In genomic region chr2:212957184-212957583, GRCh38 we compare ENCODE assay signal across 16 cellular contexts.
DNase-seq lines count a peak whose midpoint lies in the region; ATAC-seq and TF ChIP-seq lines count a peak whose summit lies in the region.
"Had no signal": no experiment of that assay in that cellular context is flagged by ENCODE, and none has a peak within 500 bp of the region (broad histone marks: within the 10 kb centered on the region; RNA-seq: fewer than 3 reads in every experiment).

No MANE protein-coding gene starts in this region.

- CTCF ChIA-PET in SK-N-SH (lab: Yijun Ruan, JAX): interaction anchor here (1.0 to 1.1 kb wide), 2 partner anchors 22 to 191 kb away, joined by 3 read pairs; no protein-coding TSS in a partner anchor
- CTCF ChIA-PET in T-cell (lab: Charles Lee): no interaction called here

- no peak overlapping the region for H3K18ac ChIP-seq in H9 (ENCODE audit: insufficient read length, low read depth, low read length)

- H3K4ac ChIP-seq in H9 (ENCODE audit: low read depth, low read length): no peak overlapping the region

- ATAC-seq in SK-N-SH treated with all-trans-retinoic acid at 6 μM for 48 hours (no peak), T-cell (replicated peaks in 1 of 4) (no peak)
- no peak for ATAC-seq in stimulated activated memory B cell treated with anti-CD40 and anti-IgM and Interleukin-4, amounts not matched to agents 10 μg/mL and 1 μg/mL and 100 μg/mL, for 72 hours
- ATAC-seq: GM12878 had no signal

- no peak overlapping the region for H2BK20ac ChIP-seq in H9 (ENCODE audit: low read depth, low read length, poor library complexity, severe bottlenecking)

- POLR2A ChIA-PET in SK-N-SH (lab: Yijun Ruan, JAX): no interaction called here
- POLR2A ChIA-PET in T-cell (lab: Charles Lee): interaction anchor here in 1 of 2 donors (1.2 kb wide), 1 partner anchor 188 kb away, joined by 3 read pairs; no protein-coding TSS in a partner anchor

- no peaks in the 10 kb centered on the region for H3K79me1 ChIP-seq in H9 (ENCODE audit: insufficient read depth, low read depth, low read length, poor library complexity, severe bottlenecking)

- H3F3A ChIP-seq in SK-N-SH (replicated peaks; ENCODE audit: insufficient read depth): no peaks in the 10 kb centered on the region

- H2AFZ ChIP-seq in SK-N-SH (ENCODE audit: low read depth) (peak overlapping the region; percentile 36; the same call in 1 of the 2 replicates), H9 (ENCODE audit: low read length) (no peak overlapping the region)

- H3K9me2 ChIP-seq in SK-N-SH: no peaks in the 10 kb centered on the region

- H2BK12ac ChIP-seq in H9 (ENCODE audit: insufficient read length, low read depth, low read length): no peak overlapping the region

- no peak for DNase-seq in SK-N-SH
- DNase-seq in T-cell: no peak
- DNase-seq in coronary artery (ENCODE audit: low spot score): no peak
- no peak for DNase-seq in H9
- DNase-seq in activated CD4-positive, alpha-beta T cell treated with anti-CD3 and anti-CD28 coated beads, Interleukin-2, amount 50 U/mL, for 1 hour: no peak
- DNase-seq: 8988T, gastrocnemius medialis, lower lobe of right lung, NCI-H2081 treated with DMSO at 0.1 percent for 48 hours, retina had no signal

- no peak overlapping the region for H2BK15ac ChIP-seq in H9 (ENCODE audit: low read depth, low read length)

- H3K4me1 ChIP-seq in SK-N-SH (ENCODE audit: control insufficient read depth in 1 of 2, insufficient read depth in 2 of 2, low read depth in 1 of 2, low read length in 1 of 2): peaks cover 2 to 3% of the 10 kb centered on the region in 2 experiments; a peak in 2 of 4 replicates
- H3K4me1 ChIP-seq in skeletal muscle satellite cell (ENCODE audit: control insufficient read depth, insufficient read depth, low read length): peaks cover 24% of the 10 kb centered on the region
- H3K4me1 ChIP-seq in H9 (ENCODE audit: insufficient read depth, low read length): peaks cover 8% of the 10 kb centered on the region; the same call in 1 of the 2 replicates

- no peak overlapping the region for H4K8ac ChIP-seq in H9 (replicated peaks; ENCODE audit: insufficient read length, low read depth, low read length)

- H3K79me2 ChIP-seq in SK-N-SH (ENCODE audit: insufficient read depth) (no peaks in the 10 kb centered on the region), H9 (ENCODE audit: insufficient read depth, low read length) (no peaks in the 10 kb centered on the region)

- H4K20me1 ChIP-seq in SK-N-SH (ENCODE audit: insufficient read depth) (no peaks in the 10 kb centered on the region), H9 (ENCODE audit: control insufficient read depth, insufficient read depth, insufficient read length) (no peaks in the 10 kb centered on the region)

- H3K27ac ChIP-seq in SK-N-SH (ENCODE audit: low read depth in 2 of 2, low read length in 1 of 2): no peak overlapping the region
- no peak overlapping the region for H3K27ac ChIP-seq in coronary artery
- H3K27ac ChIP-seq in H9 (ENCODE audit: insufficient read length, low read depth, low read length): no peak overlapping the region
- H3K27ac ChIP-seq: lower lobe of right lung had no signal

- H2BK5ac ChIP-seq in H9 (ENCODE audit: insufficient read length, low read length): no peak overlapping the region

- H3K4me1 Mint-ChIP-seq in T-cell (peaks cover 34 to 44% (median 43%) of the 10 kb centered on the region in 3 donors), H9 (peaks cover 5 to 13% of the 10 kb centered on the region in 2 experiments)
- no peaks in the 10 kb centered on the region for H3K4me1 Mint-ChIP-seq in stimulated activated memory B cell treated with anti-CD40 and anti-IgM and Interleukin-4, amounts not matched to agents 10 μg/mL and 1 μg/mL and 100 μg/mL, for 72 hours
- H3K4me1 Mint-ChIP-seq: neural crest cell had no signal

- H3K56ac ChIP-seq in H9 (ENCODE audit: insufficient read length, low read depth, low read length): no peak overlapping the region

- H3K4me3 Mint-ChIP-seq in T-cell (peak overlapping the region in 2 of 3 donors; percentile 19 to 49), H9 (no peak overlapping the region)
- H3K4me3 Mint-ChIP-seq in stimulated activated memory B cell treated with anti-CD40 and anti-IgM and Interleukin-4, amounts not matched to agents 10 μg/mL and 1 μg/mL and 100 μg/mL, for 72 hours: no peak overlapping the region
- H3K4me3 Mint-ChIP-seq: neural crest cell had no signal

- H3K9ac ChIP-seq in SK-N-SH (no peak overlapping the region), skeletal muscle satellite cell (ENCODE audit: low read depth, low read length) (no peak overlapping the region), H9 (ENCODE audit: extremely low read depth, insufficient read length, low read length) (no peak overlapping the region)

- no peak overlapping the region for H4K5ac ChIP-seq in H9 (ENCODE audit: insufficient read length, low read depth, low read length)

- H3K27me3 Mint-ChIP-seq in T-cell: no peaks in the 10 kb centered on the region
- no peaks in the 10 kb centered on the region; the same call in 1 of the 2 replicates for H3K27me3 Mint-ChIP-seq in H9 (ENCODE audit: low read depth)
- H3K27me3 Mint-ChIP-seq in stimulated activated memory B cell treated with anti-CD40 and anti-IgM and Interleukin-4, amounts not matched to agents 10 μg/mL and 1 μg/mL and 100 μg/mL, for 72 hours: no peaks in the 10 kb centered on the region

- no peak overlapping the region for H2BK120ac ChIP-seq in H9 (ENCODE audit: low read depth, low read length, poor library complexity, severe bottlenecking)

- H3K4me2 ChIP-seq in SK-N-SH (no peak overlapping the region), skeletal muscle satellite cell (ENCODE audit: low read length) (peak overlapping the region; percentile 26), H9 (ENCODE audit: insufficient read depth, insufficient read length, low read length) (no peak overlapping the region)

- no peak overlapping the region for H4K91ac ChIP-seq in H9 (ENCODE audit: insufficient read length, low read depth, low read length)

- H3T11ph ChIP-seq in H9 (ENCODE audit: low read length): no peak overlapping the region

- no peak for TF ChIP-seq RAD21 in SK-N-SH (IDR thresholded peaks at IDR 0.05; ENCODE audit: low read length)

- peak overlapping the region in 1 of 2 donors; percentile 53 for H3K27ac Mint-ChIP-seq in T-cell
- H3K27ac Mint-ChIP-seq in H9: no peak overlapping the region
- no peak overlapping the region for H3K27ac Mint-ChIP-seq in stimulated activated memory B cell treated with anti-CD40 and anti-IgM and Interleukin-4, amounts not matched to agents 10 μg/mL and 1 μg/mL and 100 μg/mL, for 72 hours

- H3K36me3 Mint-ChIP-seq in T-cell (no peaks in the 10 kb centered on the region), H9 (ENCODE audit: insufficient read depth in 1 of 3, low read depth in 3 of 3) (no peaks in the 10 kb centered on the region)
- H3K36me3 Mint-ChIP-seq in stimulated activated memory B cell treated with anti-CD40 and anti-IgM and Interleukin-4, amounts not matched to agents 10 μg/mL and 1 μg/mL and 100 μg/mL, for 72 hours: no peaks in the 10 kb centered on the region

- H3K23ac ChIP-seq in H9 (ENCODE audit: insufficient read length, low read depth, low read length): no peak overlapping the region

- no peaks in the 10 kb centered on the region for H3K9me3 ChIP-seq in SK-N-SH
- H3K9me3 ChIP-seq in skeletal muscle satellite cell (replicated peaks; ENCODE audit: low read length): no peaks in the 10 kb centered on the region
- H3K9me3 ChIP-seq in H9 (ENCODE audit: control insufficient read depth, low read depth, low read length): no peaks in the 10 kb centered on the region
- H3K9me3 ChIP-seq: gastrocnemius medialis, lower lobe of right lung, tibial nerve had no signal

- TF ChIP-seq EP300 in SK-N-SH (IDR thresholded peaks at IDR 0.05; ENCODE audit: borderline replicate concordance in 1 of 2, low read depth in 1 of 2, low read length in 1 of 2): no peak

- H3K4me3 ChIP-seq in SK-N-SH (ENCODE audit: low read depth in 2 of 2, low read length in 1 of 2) (no peak overlapping the region), coronary artery (peak overlapping the region; percentile 37), skeletal muscle satellite cell (ENCODE audit: low read length) (no peak overlapping the region)
- H3K4me3 ChIP-seq: GM12878, lower lobe of right lung, tibial nerve had no signal

- 85% methylated on average over 3 of the region's 3 CpGs for WGBS in SK-N-SH (ENCODE audit: low lambda C conversion rate)
- WGBS in H9 (ENCODE audit: extremely low coverage, insufficient read length, low lambda C conversion rate): no CpG with 5 or more reads among the region's 3 CpGs

- no peaks in the 10 kb centered on the region for H3K23me2 ChIP-seq in H9 (ENCODE audit: insufficient read length, low read depth, low read length, poor library complexity, severe bottlenecking)

- no peak for TF ChIP-seq CTCF in SK-N-SH (IDR thresholded peaks at IDR 0.05)
- TF ChIP-seq CTCF in coronary artery (IDR thresholded peaks at IDR 0.05): no peak
- no peak for TF ChIP-seq CTCF in H9 (conservative IDR thresholded peaks at IDR 0.05)

- H3K9me3 Mint-ChIP-seq in T-cell (peaks cover 0 to 7% (median 0%) of the 10 kb centered on the region in 3 donors), H9 (no peaks in the 10 kb centered on the region)
- H3K9me3 Mint-ChIP-seq in stimulated activated memory B cell treated with anti-CD40 and anti-IgM and Interleukin-4, amounts not matched to agents 10 μg/mL and 1 μg/mL and 100 μg/mL, for 72 hours: no peaks in the 10 kb centered on the region

- no peak overlapping the region for H3K14ac ChIP-seq in H9 (ENCODE audit: insufficient read depth, low read length)

- H3K36me3 ChIP-seq in SK-N-SH (replicated peaks in 1 of 2; ENCODE audit: control insufficient read depth in 1 of 2, insufficient read depth in 2 of 2, low read length in 1 of 2) (no peaks in the 10 kb centered on the region), skeletal muscle satellite cell (ENCODE audit: insufficient read depth, low read length) (peaks cover 12% of the 10 kb centered on the region)
- H3K36me3 ChIP-seq: gastrocnemius medialis, lower lobe of right lung, tibial nerve had no signal

- no peaks in the 10 kb centered on the region for H3K27me3 ChIP-seq in SK-N-SH (ENCODE audit: insufficient read depth)
- no peaks in the 10 kb centered on the region for H3K27me3 ChIP-seq in skeletal muscle satellite cell (ENCODE audit: control insufficient read depth, insufficient read depth, low read length)
- 0 out of 2 replicates have a peak, but pooled peaks cover 2% of the 10 kb centered on the region for H3K27me3 ChIP-seq in H9 (ENCODE audit: insufficient read depth, low read length)
- H3K27me3 ChIP-seq: gastrocnemius medialis, tibial nerve had no signal

- H2AK5ac ChIP-seq in H9 (ENCODE audit: insufficient read length, low read length): no peak overlapping the region

TF ChIP-seq in SK-N-SH, 30 proteins besides CTCF, POLR2A, EP300 and RAD21 (continues in another document):
- no peak for TF ChIP-seq TCF12 (IDR thresholded peaks at IDR 0.05)
- no peak for TF ChIP-seq YY1 (IDR thresholded peaks at IDR 0.05; ENCODE audit: low read depth)
- no peak for TF ChIP-seq POLR2AphosphoS5 (IDR thresholded peaks at IDR 0.05; ENCODE audit: low read depth, low read length)

TF ChIP-seq in SK-N-SH treated with all-trans-retinoic acid at 6 μM for 48 hours, 23 proteins besides CTCF, POLR2A, EP300 and RAD21 (continues in another document):
- TF ChIP-seq GLIS3 (CRISPR knock-in tag; IDR thresholded peaks at IDR 0.05): no peak
- no peak for TF ChIP-seq TOX (CRISPR knock-in tag; IDR thresholded peaks at IDR 0.05; ENCODE audit: borderline replicate concordance)
- TF ChIP-seq ZNF8 (CRISPR knock-in tag; IDR thresholded peaks at IDR 0.05): no peak
- no peak for TF ChIP-seq SNAI2 (CRISPR knock-in tag; IDR thresholded peaks at IDR 0.05)
- TF ChIP-seq ZNF70 (CRISPR knock-in tag; IDR thresholded peaks at IDR 0.05): no peak

Comparison
In these comparisons a context has a peak if more than half of its experiments do, and no peak if none do; other contexts are left out.
1. H3K4me3 Mint-ChIP-seq: peak in T-cell (2 of 3); none in H9 (0 of 2) and stimulated activated memory B cell treated with anti-CD40 and anti-IgM and Interleukin-4, amounts not matched to agents 10 μg/mL and 1 μg/mL and 100 μg/mL, for 72 hours (single experiment).